9 cellular contexts compared by ENCODE assay signal in genomic region chr1:193569696-193570269, GRCh38.
DNase-seq lines count a peak whose midpoint lies in the region; ATAC-seq, FAIRE-seq and TF ChIP-seq lines count a peak whose summit lies in the region.
"Had no signal": no experiment of that assay in that cellular context is flagged by ENCODE, and none has a peak within 500 bp of the region (broad histone marks: within the 10 kb centered on the region; RNA-seq: fewer than 3 reads in every experiment).

No MANE protein-coding gene starts in this region.

- H3K9ac ChIP-seq in mammary epithelial cell (ENCODE audit: insufficient read depth, low read length) (no peak overlapping the region), MM.1S (ENCODE audit: low read length) (no peak overlapping the region), HepG2 (ENCODE audit: insufficient read depth, low read depth, low read length) (no peak overlapping the region)

- no peak for TF ChIP-seq RAD21 in HepG2 (CRISPR knock-in tag; IDR thresholded peaks at IDR 0.05)

- H3K27ac Mint-ChIP-seq in MCF 10A (ENCODE audit: low read depth, unreplicated experiment), result no peak overlapping the region

- H3K27me3 ChIP-seq in mammary epithelial cell (ENCODE audit: insufficient read depth, low read length) (no peaks in the 10 kb centered on the region), MM.1S (replicated peaks; ENCODE audit: insufficient read depth, low read length) (no peaks in the 10 kb centered on the region), HepG2 (ENCODE audit: control insufficient read depth in 1 of 2, insufficient read depth in 2 of 2, low read length in 2 of 2) (no peaks in the 10 kb centered on the region)

- H3K9me3 Mint-ChIP-seq in MCF 10A (ENCODE audit: unreplicated experiment), result peaks cover 7% of the 10 kb centered on the region

- no peaks in the 10 kb centered on the region for H3K4me1 Mint-ChIP-seq in MCF 10A (ENCODE audit: insufficient read depth, unreplicated experiment)

- POLR2A ChIA-PET in MCF 10A (lab: Yijun Ruan, JAX), result no interaction called here
- POLR2A ChIA-PET in HepG2 (lab: Yijun Ruan, JAX), result no interaction called here

- no TSS peak for BruUV-seq in mammary epithelial cell (replicated peaks; lab: Mats Ljungman, UMichigan)
- no TSS peak for BruUV-seq in MCF 10A (replicated peaks; lab: Mats Ljungman, UMichigan)
- BruUV-seq in HepG2 (replicated peaks; lab: Mats Ljungman, UMichigan), result no TSS peak

- H4K20me1 ChIP-seq in mammary epithelial cell (ENCODE audit: insufficient read depth, low read length), result no peaks in the 10 kb centered on the region
- no peaks in the 10 kb centered on the region for H4K20me1 ChIP-seq in MM.1S (ENCODE audit: insufficient read depth, low read length)
- H4K20me1 ChIP-seq in HepG2 (ENCODE audit: insufficient read depth, low read length), result no peaks in the 10 kb centered on the region

- TF ChIP-seq EP300 in HepG2 (IDR thresholded peaks at IDR 0.05; ENCODE audit: low read depth in 2 of 2, low read length in 2 of 2), result no peak
- TF ChIP-seq EP300 in HepG2 (CRISPR knock-in tag; IDR thresholded peaks at IDR 0.05; ENCODE audit: borderline replicate concordance), result no peak

- TF ChIP-seq CTCF in mammary epithelial cell (conservative IDR thresholded peaks at IDR 0.05 in 1 of 2, IDR thresholded peaks at IDR 0.05 in 1 of 2; ENCODE audit: extremely low read depth in 1 of 2, insufficient read depth in 1 of 2, low read depth in 1 of 2, low read length in 2 of 2), result no peak
- no peak for TF ChIP-seq CTCF in MCF 10A (IDR thresholded peaks at IDR 0.05; ENCODE audit: unreplicated experiment)
- no peak for TF ChIP-seq CTCF in MM.1S (IDR thresholded peaks at IDR 0.05; ENCODE audit: low read length)
- no peak for TF ChIP-seq CTCF in epithelial cell of proximal tubule (conservative IDR thresholded peaks at IDR 0.05; ENCODE audit: low read depth, low read length)
- TF ChIP-seq CTCF in HepG2 (CRISPR knock-in tag; IDR thresholded peaks at IDR 0.05), result no peak
- no peak for TF ChIP-seq CTCF in GM20000 (IDR thresholded peaks at IDR 0.05; ENCODE audit: extremely low read depth, missing control alignments)

- H3K27ac ChIP-seq in mammary epithelial cell (ENCODE audit: insufficient read depth, low read depth, low read length), result no peak overlapping the region
- 0 out of 2 replicates have a peak overlapping the region, but pooled peaks have one; percentile 2 for H3K27ac ChIP-seq in MM.1S (ENCODE audit: low read length)
- no peak overlapping the region for H3K27ac ChIP-seq in HepG2 (ENCODE audit: extremely low read length, insufficient read depth, low read length)
- H3K27ac ChIP-seq: PC-9 had no signal

- ATAC-seq in HepG2, result no peak

- intact Hi-C loops in mammary epithelial cell (cut with micrococcal nuclease) (no loop called here), MCF 10A (cut with micrococcal nuclease) (no loop called here), HepG2 (cut with micrococcal nuclease; ENCODE audit: unreplicated experiment) (no loop called here)

- H3K79me2 ChIP-seq in mammary epithelial cell (ENCODE audit: insufficient read depth, low read length) (no peaks in the 10 kb centered on the region), MM.1S (ENCODE audit: low read length) (no peaks in the 10 kb centered on the region), HepG2 (ENCODE audit: insufficient read depth, low read length) (no peaks in the 10 kb centered on the region)

- dilution Hi-C loops in mammary epithelial cell (cut with HindIII; ENCODE audit: low sequenced_read_pairs), result no loop called here

- no peaks in the 10 kb centered on the region for H3F3A ChIP-seq in MM.1S (ENCODE audit: insufficient read depth, low read length)

- no peak for FAIRE-seq in HepG2 (lab: Jason Lieb, UNC)

- H3K36me3 Mint-ChIP-seq in MCF 10A (ENCODE audit: insufficient read depth, unreplicated experiment), result no peaks in the 10 kb centered on the region

- H3K4me3 ChIP-seq in mammary epithelial cell (replicated peaks in 1 of 3; ENCODE audit: insufficient read depth in 1 of 3, low read depth in 2 of 3, low read length in 3 of 3), result no peak overlapping the region
- no peak overlapping the region for H3K4me3 ChIP-seq in MM.1S (ENCODE audit: low read length)
- H3K4me3 ChIP-seq in epithelial cell of proximal tubule (ENCODE audit: low read depth, low read length), result no peak overlapping the region
- no peak overlapping the region for H3K4me3 ChIP-seq in HepG2 (replicated peaks in 1 of 3; ENCODE audit: insufficient read depth in 1 of 3, low read depth in 2 of 3, low read length in 3 of 3)
- H3K4me3 ChIP-seq: PC-9 had no signal

- no peaks in the 10 kb centered on the region for H3K9me2 ChIP-seq in MM.1S (replicated peaks; ENCODE audit: insufficient read depth, low read length)

- H2AFZ ChIP-seq in mammary epithelial cell (ENCODE audit: low read depth, low read length), result no peak overlapping the region
- H2AFZ ChIP-seq in MM.1S (ENCODE audit: low read length), result no peak overlapping the region
- H2AFZ ChIP-seq in HepG2 (ENCODE audit: low read length), result no peak overlapping the region
- H2AFZ ChIP-seq: PC-9 had no signal

- CTCF ChIA-PET in mammary epithelial cell (lab: Charles Lee; ENCODE audit: low non-redundant PET) (no interaction called here), MCF 10A (lab: Yijun Ruan, JAX) (interaction anchor here (0.6 kb wide), 1 partner anchor 435 kb away, joined by 3 read pairs; no protein-coding TSS in a partner anchor), HepG2 (lab: Yijun Ruan, JAX; ENCODE audit: low intra/inter-chr PET ratio, low total read pairs) (no interaction called here)

- DNase-seq in mammary epithelial cell, result peak; percentile 19
- DNase-seq in MCF 10A (ENCODE audit: unreplicated experiment), result no peak
- DNase-seq in MM.1S, result peak; percentile 62
- DNase-seq in epithelial cell of proximal tubule (ENCODE audit: low read depth), result peak; percentile 62
- DNase-seq in stromal cell of bone marrow (ENCODE audit: low read depth), result peak; percentile 77
- no peak for DNase-seq in HepG2 (ENCODE audit: low spot score)
- no peak for DNase-seq in GM20000 (ENCODE audit: low spot score)
- no peak for DNase-seq in Kasumi-1 (lab: John Stamatoyannopoulos, UW)

- H3K4me2 ChIP-seq in mammary epithelial cell (ENCODE audit: insufficient read depth, low read depth, low read length) (no peak overlapping the region), MM.1S (ENCODE audit: low read depth, low read length) (no peak overlapping the region), HepG2 (ENCODE audit: low read depth, low read length) (no peak overlapping the region)
- H3K4me2 ChIP-seq: PC-9 had no signal

- H3K27me3 Mint-ChIP-seq in MCF 10A (ENCODE audit: insufficient read depth, unreplicated experiment), result no peaks in the 10 kb centered on the region

- H3K4me1 ChIP-seq in mammary epithelial cell (ENCODE audit: insufficient read depth, low read length), result no peaks in the 10 kb centered on the region
- H3K4me1 ChIP-seq in MM.1S (ENCODE audit: low read length), result peaks cover 7% of the 10 kb centered on the region; the same call in 1 of the 2 replicates
- H3K4me1 ChIP-seq in HepG2 (ENCODE audit: insufficient read depth, low read length), result no peaks in the 10 kb centered on the region

- in situ Hi-C loops in mammary epithelial cell (cut with MboI; ENCODE audit: low sequenced_read_pairs in 2 of 2) (no loop called here), HepG2 (cut with HindIII; ENCODE audit: extremely low pct_ligation_motif_present, low pct_unique_long_range_greater_than_20kb) (no loop called here)

- no peaks in the 10 kb centered on the region for H3K9me3 ChIP-seq in mammary epithelial cell (replicated peaks; ENCODE audit: insufficient read depth, low read length)
- no peaks in the 10 kb centered on the region for H3K9me3 ChIP-seq in MM.1S (replicated peaks; ENCODE audit: insufficient read depth, low read length)
- H3K9me3 ChIP-seq in HepG2 (ENCODE audit: low read length), result no peaks in the 10 kb centered on the region

- H3K36me3 ChIP-seq in mammary epithelial cell (ENCODE audit: insufficient read depth, low read length) (no peaks in the 10 kb centered on the region), MM.1S (replicated peaks; ENCODE audit: insufficient read depth, low read length) (no peaks in the 10 kb centered on the region), HepG2 (replicated peaks in 1 of 2; ENCODE audit: control insufficient read depth in 1 of 2, insufficient read depth in 2 of 2, low read length in 2 of 2) (no peaks in the 10 kb centered on the region)

- TF ChIP-seq POLR2A in HepG2 (IDR thresholded peaks at IDR 0.05; ENCODE audit: insufficient read depth in 1 of 2, low read depth in 2 of 2, low read length in 2 of 2), result no peak

- no peak overlapping the region for H3K4me3 Mint-ChIP-seq in MCF 10A (ENCODE audit: unreplicated experiment)

TF ChIP-seq in HepG2, 621 proteins besides CTCF, POLR2A, EP300 and RAD21:
- TF ChIP-seq CENPX (CRISPR knock-in tag; IDR thresholded peaks at IDR 0.05), result no peak
TF ChIP-seq in HepG2: peak in this region for 0.

Comparison
In these comparisons a context has a peak if more than half of its experiments do, and no peak if none do; other contexts are left out.
1. DNase-seq: peak in mammary epithelial cell (single experiment), MM.1S (single experiment), epithelial cell of proximal tubule (single experiment) and stromal cell of bone marrow (single experiment); none in MCF 10A (single experiment), HepG2 (single experiment), GM20000 (single experiment) and Kasumi-1 (0 of 2).